ENCODE assay signal across 21 cellular contexts in genomic region chr18:62809900-62810299, GRCh38.
"Had no signal": no experiment of that assay in that cellular context is flagged by ENCODE, and none has a peak within 500 bp of the region (broad histone marks: within the 10 kb centered on the region; RNA-seq: fewer than 3 reads in every experiment).

No MANE protein-coding gene starts in this region.

- DNase-seq: dermis blood vessel endothelial cell; erythroblast; glutamatergic neuron; islet precursor cell; left ventricle myocardium inferior; mesendoderm; naive thymus-derived CD4-positive, alpha-beta T cell; nephron progenitor cell; right lobe of liver; spleen; stimulated activated CD4-positive, alpha-beta T cell treated with anti-CD3 and anti-CD28 coated beads, Interleukin-15, amount 100 ng/mL, for 24 hours; stimulated activated CD4-positive, alpha-beta T cell treated with anti-CD3 and anti-CD28 coated beads, Interleukin-2, amount 100 ng/mL, for 24 hours; stimulated activated naive CD4-positive, alpha-beta T cell; stomach; substantia nigra had no signal

- H3K36me3 ChIP-seq: gastroesophageal sphincter, left ventricle myocardium inferior, prostate gland, right lobe of liver, spleen, stomach had no signal

- ATAC-seq: gastroesophageal sphincter; naive thymus-derived CD4-positive, alpha-beta T cell had no signal

- H3K4me3 Mint-ChIP-seq: naive thymus-derived CD4-positive, alpha-beta T cell; nephron progenitor cell had no signal

- H3K9me3 Mint-ChIP-seq: naive thymus-derived CD4-positive, alpha-beta T cell; nephron progenitor cell had no signal

- H2AFZ ChIP-seq: parathyroid adenoma had no signal

- H3K4me3 ChIP-seq: gastroesophageal sphincter, left ventricle myocardium inferior, lung, prostate gland, right lobe of liver, spleen, stomach had no signal

- H3K27me3 ChIP-seq: gastroesophageal sphincter, right lobe of liver, spleen, stomach had no signal

- H3K9me3 ChIP-seq: gastroesophageal sphincter, left ventricle myocardium inferior, prostate gland, right lobe of liver, spleen, stomach had no signal

- H3K36me3 Mint-ChIP-seq: naive thymus-derived CD4-positive, alpha-beta T cell had no signal

- H3K27ac ChIP-seq: gastroesophageal sphincter, left ventricle myocardium inferior, parathyroid adenoma, prostate gland, right lobe of liver, spleen, stomach had no signal

- H3K4me1 ChIP-seq: parathyroid adenoma, prostate gland had no signal

- H3K9ac ChIP-seq: parathyroid adenoma had no signal

- FAIRE-seq: colon, urothelium cell line had no signal

- H3K27ac Mint-ChIP-seq: naive thymus-derived CD4-positive, alpha-beta T cell; nephron progenitor cell had no signal
